In genomic region chr12:119902084-119902509, GRCh38 we compare ENCODE assay signal across 9 cellular contexts. TPM values are rescaled to one million over a fixed set of nuclear protein-coding genes. Genes with fewer than 3 reads are reported as not detected.
DNase-seq lines count a peak whose midpoint lies in the region; ATAC-seq and TF ChIP-seq lines count a peak whose summit lies in the region.
"Had no signal": no experiment of that assay in that cellular context is flagged by ENCODE, and none has a peak within 500 bp of the region (broad histone marks: within the 10 kb centered on the region; RNA-seq: fewer than 3 reads in every experiment).

No MANE protein-coding gene starts in this region.

- no peaks in the 10 kb centered on the region for H3K9me2 ChIP-seq in GM23248 (ENCODE audit: insufficient read depth)

- H3K4me3 ChIP-seq in GM23248: no peak overlapping the region

- no peaks in the 10 kb centered on the region for H3K27me3 Mint-ChIP-seq in activated naive CD4-positive, alpha-beta T cell treated with anti-CD3 and anti-CD28 coated beads for 36 hours (ENCODE audit: low read depth)
- H3K27me3 Mint-ChIP-seq in glutamatergic neuron (ENCODE audit: unreplicated experiment): peaks cover 6% of the 10 kb centered on the region

- no peak overlapping the region for H3K4me3 Mint-ChIP-seq in activated naive CD4-positive, alpha-beta T cell treated with anti-CD3 and anti-CD28 coated beads for 36 hours
- no peak overlapping the region for H3K4me3 Mint-ChIP-seq in glutamatergic neuron (ENCODE audit: unreplicated experiment)
- H3K4me3 Mint-ChIP-seq: T-helper 1 cell treated with Interleukin-12 subunit alpha and Interleukin-12 subunit beta and Interleukin-4 antibody, amounts not matched to agents 30 μg/mL and 1 μg/mL, for 36 hours had no signal

- no peaks in the 10 kb centered on the region for H3K36me3 ChIP-seq in GM23248 (ENCODE audit: low read depth)

- H3K79me2 ChIP-seq in GM23248 (ENCODE audit: insufficient read depth): no peaks in the 10 kb centered on the region

- H3K27ac Mint-ChIP-seq in activated naive CD4-positive, alpha-beta T cell treated with anti-CD3 and anti-CD28 coated beads for 36 hours: no peak overlapping the region
- no peak overlapping the region for H3K27ac Mint-ChIP-seq in glutamatergic neuron (ENCODE audit: unreplicated experiment)
- H3K27ac Mint-ChIP-seq: T-helper 1 cell treated with Interleukin-12 subunit alpha and Interleukin-12 subunit beta and Interleukin-4 antibody, amounts not matched to agents 30 μg/mL and 1 μg/mL, for 36 hours had no signal

- WGBS in GM23248 (ENCODE audit: low coverage in 1 of 2, low lambda C conversion rate in 2 of 2, missing lambda C conversion rate in 2 of 2), 2 experiments: 1 to 2% methylated on average over 5 of the region's 5 CpGs

- in situ Hi-C loops in Caki2 (cut with HindIII; ENCODE audit: low pct_unique_long_range_greater_than_20kb, low sequenced_read_pairs) (no loop called here), GM23248 (cut with MboI) (no loop called here)

- TF ChIP-seq CTCF in glutamatergic neuron (IDR thresholded peaks at IDR 0.05; ENCODE audit: partially characterized antibody, unreplicated experiment): peak; percentile 77

- CTCF ChIA-PET in activated naive CD4-positive, alpha-beta T cell treated with anti-CD3 and anti-CD28 coated beads for 36 hours (lab: Charles Lee): interaction anchor here (1.0 to 1.5 kb wide), 7 partner anchors 15 to 185 kb away, joined by 3 to 4 read pairs (median 3); no protein-coding TSS in a partner anchor

- no peak overlapping the region for H3K9ac ChIP-seq in GM23248

- H3F3A ChIP-seq in GM23248 (ENCODE audit: insufficient read depth): no peaks in the 10 kb centered on the region

- H2AFZ ChIP-seq in GM23248: no peak overlapping the region

- peaks cover 8% of the 10 kb centered on the region for H3K4me1 Mint-ChIP-seq in activated naive CD4-positive, alpha-beta T cell treated with anti-CD3 and anti-CD28 coated beads for 36 hours (ENCODE audit: low read depth)
- H3K4me1 Mint-ChIP-seq in glutamatergic neuron (ENCODE audit: low read depth, unreplicated experiment): peaks cover 3% of the 10 kb centered on the region

- no peaks in the 10 kb centered on the region for H4K20me1 ChIP-seq in GM23248 (ENCODE audit: insufficient read depth)

- H3K27ac ChIP-seq in GM23248: no peak overlapping the region

- H3K9me3 Mint-ChIP-seq in activated naive CD4-positive, alpha-beta T cell treated with anti-CD3 and anti-CD28 coated beads for 36 hours: no peaks in the 10 kb centered on the region
- no peaks in the 10 kb centered on the region for H3K9me3 Mint-ChIP-seq in glutamatergic neuron (ENCODE audit: unreplicated experiment)
- H3K9me3 Mint-ChIP-seq: T-helper 1 cell treated with Interleukin-12 subunit alpha and Interleukin-12 subunit beta and Interleukin-4 antibody, amounts not matched to agents 30 μg/mL and 1 μg/mL, for 36 hours had no signal

- intact Hi-C loops in activated naive CD4-positive, alpha-beta T cell treated with anti-CD3 and anti-CD28 coated beads for 36 hours (cut with micrococcal nuclease): loop anchor here (1.0 to 2.0 kb wide), 4 partner anchors 25 to 458 kb away; partner anchors contain the start of gene CIT

- H3K36me3 Mint-ChIP-seq in activated naive CD4-positive, alpha-beta T cell treated with anti-CD3 and anti-CD28 coated beads for 36 hours (ENCODE audit: low read depth): no peaks in the 10 kb centered on the region
- H3K36me3 Mint-ChIP-seq in glutamatergic neuron (ENCODE audit: unreplicated experiment): no peaks in the 10 kb centered on the region

- no peak overlapping the region for H3K4me2 ChIP-seq in GM23248 (ENCODE audit: unreplicated experiment)

- DNase-seq in Caki2 (ENCODE audit: low read depth) (peak; percentile 71), GM23248 (peak; percentile 82), NCI-H1105 treated with DMSO at 0.1 percent for 48 hours (lab: John Stamatoyannopoulos, UW) (peak; percentile 84), glutamatergic neuron (peak; percentile 76), putamen (ENCODE audit: low spot score) (peak; percentile 49)
- peak; percentile 89 for DNase-seq in activated naive CD4-positive, alpha-beta T cell treated with anti-CD3 and anti-CD28 coated beads for 36 hours

- ATAC-seq in SK-N-SH treated with all-trans-retinoic acid at 6 μM for 48 hours (peak; percentile 98), HG03097 (IDR thresholded peaks at IDR 0.05; ENCODE audit: low FRiP score, unreplicated experiment) (no peak)

- H3K4me1 ChIP-seq in GM23248 (ENCODE audit: insufficient read depth): no peaks in the 10 kb centered on the region

- H3K9me3 ChIP-seq in GM23248 (ENCODE audit: low read depth): no peaks in the 10 kb centered on the region

- no peaks in the 10 kb centered on the region for H3K27me3 ChIP-seq in GM23248 (replicated peaks; ENCODE audit: insufficient read depth)

TF ChIP-seq in SK-N-SH treated with all-trans-retinoic acid at 6 μM for 48 hours, 23 proteins besides CTCF, POLR2A, EP300 and RAD21 (continues in another document):
- TF ChIP-seq ZNF565 (CRISPR knock-in tag; conservative IDR thresholded peaks at IDR 0.05; ENCODE audit: low read depth) (no peak), CSDC2 (CRISPR knock-in tag; IDR thresholded peaks at IDR 0.05) (no peak), RARB (CRISPR knock-in tag; IDR thresholded peaks at IDR 0.05) (no peak), OSR1 (CRISPR knock-in tag; IDR thresholded peaks at IDR 0.05) (no peak), ESRRG (CRISPR knock-in tag; IDR thresholded peaks at IDR 0.05) (no peak), PATZ1 (CRISPR knock-in tag; IDR thresholded peaks at IDR 0.05; ENCODE audit: borderline replicate concordance) (no peak), GLIS3 (CRISPR knock-in tag; IDR thresholded peaks at IDR 0.05) (no peak)
- TF ChIP-seq, protein P1, sequence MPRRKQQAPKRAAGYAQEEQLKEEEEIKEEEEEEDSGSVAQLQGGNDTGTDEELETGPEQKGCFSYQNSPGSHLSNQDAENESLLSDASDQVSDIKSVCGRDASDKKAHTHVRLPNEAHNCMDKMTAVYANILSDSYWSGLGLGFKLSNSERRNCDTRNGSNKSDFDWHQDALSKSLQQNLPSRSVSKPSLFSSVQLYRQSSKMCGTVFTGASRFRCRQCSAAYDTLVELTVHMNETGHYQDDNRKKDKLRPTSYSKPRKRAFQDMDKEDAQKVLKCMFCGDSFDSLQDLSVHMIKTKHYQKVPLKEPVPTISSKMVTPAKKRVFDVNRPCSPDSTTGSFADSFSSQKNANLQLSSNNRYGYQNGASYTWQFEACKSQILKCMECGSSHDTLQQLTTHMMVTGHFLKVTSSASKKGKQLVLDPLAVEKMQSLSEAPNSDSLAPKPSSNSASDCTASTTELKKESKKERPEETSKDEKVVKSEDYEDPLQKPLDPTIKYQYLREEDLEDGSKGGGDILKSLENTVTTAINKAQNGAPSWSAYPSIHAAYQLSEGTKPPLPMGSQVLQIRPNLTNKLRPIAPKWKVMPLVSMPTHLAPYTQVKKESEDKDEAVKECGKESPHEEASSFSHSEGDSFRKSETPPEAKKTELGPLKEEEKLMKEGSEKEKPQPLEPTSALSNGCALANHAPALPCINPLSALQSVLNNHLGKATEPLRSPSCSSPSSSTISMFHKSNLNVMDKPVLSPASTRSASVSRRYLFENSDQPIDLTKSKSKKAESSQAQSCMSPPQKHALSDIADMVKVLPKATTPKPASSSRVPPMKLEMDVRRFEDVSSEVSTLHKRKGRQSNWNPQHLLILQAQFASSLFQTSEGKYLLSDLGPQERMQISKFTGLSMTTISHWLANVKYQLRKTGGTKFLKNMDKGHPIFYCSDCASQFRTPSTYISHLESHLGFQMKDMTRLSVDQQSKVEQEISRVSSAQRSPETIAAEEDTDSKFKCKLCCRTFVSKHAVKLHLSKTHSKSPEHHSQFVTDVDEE (CRISPR knock-in tag; IDR thresholded peaks at IDR 0.05): no peak
- TF ChIP-seq, protein P2, sequence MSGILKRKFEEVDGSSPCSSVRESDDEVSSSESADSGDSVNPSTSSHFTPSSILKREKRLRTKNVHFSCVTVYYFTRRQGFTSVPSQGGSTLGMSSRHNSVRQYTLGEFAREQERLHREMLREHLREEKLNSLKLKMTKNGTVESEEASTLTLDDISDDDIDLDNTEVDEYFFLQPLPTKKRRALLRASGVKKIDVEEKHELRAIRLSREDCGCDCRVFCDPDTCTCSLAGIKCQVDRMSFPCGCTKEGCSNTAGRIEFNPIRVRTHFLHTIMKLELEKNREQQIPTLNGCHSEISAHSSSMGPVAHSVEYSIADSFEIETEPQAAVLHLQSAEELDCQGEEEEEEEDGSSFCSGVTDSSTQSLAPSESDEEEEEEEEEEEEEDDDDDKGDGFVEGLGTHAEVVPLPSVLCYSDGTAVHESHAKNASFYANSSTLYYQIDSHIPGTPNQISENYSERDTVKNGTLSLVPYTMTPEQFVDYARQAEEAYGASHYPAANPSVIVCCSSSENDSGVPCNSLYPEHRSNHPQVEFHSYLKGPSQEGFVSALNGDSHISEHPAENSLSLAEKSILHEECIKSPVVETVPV (CRISPR knock-in tag; IDR thresholded peaks at IDR 0.05): no peak

RNA-seq across cellular contexts. Expression of gene CIT, which starts 25.0 kb away (rescaled TPM):
- 13.3 and 20.9 TPM in 2 replicates for total RNA-seq in Caki2 (2014; rRNA removed; shearing (Covaris generic); ENCODE audit: low replicate concordance)
- total RNA-seq in GM23248 (2014; rRNA removed; shearing (Covaris generic)): 6.8 and 15.9 TPM in 2 replicates
- 3.5 and 4.3 TPM in 2 replicates for polyA plus RNA-seq in GM23248 (2016; fragmentation: Nextera tagmentation; extraction: Ambion mirVana)
- total RNA-seq in activated naive CD4-positive, alpha-beta T cell treated with anti-CD3 and anti-CD28 coated beads for 36 hours: 10 to 100 TPM; 78.6 to 78.8 TPM
- 20.8 TPM for total RNA-seq in glutamatergic neuron (ENCODE audit: unreplicated experiment)
